In genomic region chr6:111573892-111574800, GRCh38 we compare ENCODE assay signal across 10 cellular contexts. TPM values are rescaled to one million over a fixed set of nuclear protein-coding genes. Genes with fewer than 3 reads are reported as not detected.
DNase-seq lines count a peak whose midpoint lies in the region; ATAC-seq, FAIRE-seq and TF ChIP-seq lines count a peak whose summit lies in the region.
"Had no signal": no experiment of that assay in that cellular context is flagged by ENCODE, and none has a peak within 500 bp of the region (broad histone marks: within the 10 kb centered on the region; RNA-seq: fewer than 3 reads in every experiment).

No MANE protein-coding gene starts in this region.

- peaks cover 33% of the 10 kb centered on the region for H3K4me1 ChIP-seq in GM23248 (ENCODE audit: insufficient read depth)
- H3K4me1 ChIP-seq in SK-N-SH (ENCODE audit: control insufficient read depth in 1 of 2, insufficient read depth in 2 of 2, low read depth in 1 of 2, low read length in 1 of 2) = peaks cover 29 to 44% of the 10 kb centered on the region in 2 experiments
- H3K4me1 ChIP-seq in smooth muscle cell (ENCODE audit: low read depth) = peaks cover 17% of the 10 kb centered on the region
- peaks cover 0 to 4% of the 10 kb centered on the region in 2 donors for H3K4me1 ChIP-seq in small intestine (ENCODE audit: control insufficient read depth in 2 of 2, insufficient read depth in 1 of 2, low read depth in 1 of 2, low read length in 1 of 2)

- TF ChIP-seq CTCF in SK-N-SH (IDR thresholded peaks at IDR 0.05) (no peak), fibroblast of pulmonary artery (IDR thresholded peaks at IDR 0.05; ENCODE audit: low read length, missing control alignments) (no peak), smooth muscle cell (IDR thresholded peaks at IDR 0.05; ENCODE audit: borderline replicate concordance, insufficient read depth, poor library complexity, severe bottlenecking) (no peak), GM10266 (IDR thresholded peaks at IDR 0.05; ENCODE audit: control insufficient read depth, insufficient read depth, low read depth, missing control alignments) (no peak)

- H3F3A ChIP-seq in GM23248 (ENCODE audit: insufficient read depth) (peaks cover 54% of the 10 kb centered on the region), SK-N-SH (replicated peaks; ENCODE audit: insufficient read depth) (peaks cover 27% of the 10 kb centered on the region), smooth muscle cell (ENCODE audit: low read depth) (peaks cover 17% of the 10 kb centered on the region)

- POLR2A ChIA-PET in SK-N-SH (lab: Yijun Ruan, JAX) = interaction anchor here (1.9 kb wide), 1 partner anchor 90 kb away, joined by 7 read pairs; no protein-coding TSS in a partner anchor

- CTCF ChIA-PET in SK-N-SH (lab: Yijun Ruan, JAX) = interaction anchor here (1.4 to 4.8 kb wide), 5 partner anchors 12 to 315 kb away, joined by 3 to 15 read pairs (median 3); a partner anchor contains a TSS

- FAIRE-seq in small intestine (lab: Jason Lieb, UNC) = no peak
- FAIRE-seq: H1 had no signal

- no peak for TF ChIP-seq RAD21 in SK-N-SH (IDR thresholded peaks at IDR 0.05; ENCODE audit: low read length)

- H3K36me3 ChIP-seq in GM23248 (ENCODE audit: low read depth) (peaks cover 39% of the 10 kb centered on the region), SK-N-SH (replicated peaks in 1 of 2; ENCODE audit: control insufficient read depth in 1 of 2, insufficient read depth in 2 of 2, low read length in 1 of 2) (peaks cover 0 to 8% of the 10 kb centered on the region in 2 experiments), smooth muscle cell (ENCODE audit: low read depth) (no peaks in the 10 kb centered on the region), small intestine (ENCODE audit: control insufficient read depth in 2 of 2, insufficient read depth in 2 of 2, low read length in 2 of 2) (peaks cover 4 to 23% of the 10 kb centered on the region in 2 donors)

- peak; percentile 38 to 80; a peak in 3 of 4 replicates for TF ChIP-seq EP300 in SK-N-SH (IDR thresholded peaks at IDR 0.05; ENCODE audit: borderline replicate concordance in 1 of 2, low read depth in 1 of 2, low read length in 1 of 2)

- H4K20me1 ChIP-seq in GM23248 (ENCODE audit: insufficient read depth) (no peaks in the 10 kb centered on the region), SK-N-SH (ENCODE audit: insufficient read depth) (no peaks in the 10 kb centered on the region), smooth muscle cell (ENCODE audit: low read depth) (no peaks in the 10 kb centered on the region)

- H3K9me2 ChIP-seq in GM23248 (ENCODE audit: insufficient read depth) (no peaks in the 10 kb centered on the region), SK-N-SH (no peaks in the 10 kb centered on the region)

- peak overlapping the region; percentile 87 for H3K27ac ChIP-seq in GM23248
- peak overlapping the region; percentile 78 to 94 for H3K27ac ChIP-seq in SK-N-SH (ENCODE audit: low read depth in 2 of 2, low read length in 1 of 2)
- H3K27ac ChIP-seq in smooth muscle cell (ENCODE audit: low read depth) = peak overlapping the region; percentile 82
- peak overlapping the region in 1 of 2 donors; percentile 47 for H3K27ac ChIP-seq in small intestine (ENCODE audit: low read depth in 1 of 2, low read length in 1 of 2)

- no peak overlapping the region for H2AFZ ChIP-seq in GM23248
- H2AFZ ChIP-seq in SK-N-SH (ENCODE audit: low read depth) = peak overlapping the region; percentile 29; the same call in 1 of the 2 replicates
- H2AFZ ChIP-seq in smooth muscle cell (ENCODE audit: low read depth) = no peak overlapping the region

- H3K4me3 ChIP-seq in GM23248 (0 out of 2 replicates have a peak overlapping the region, but pooled peaks have one; percentile 10), SK-N-SH (ENCODE audit: low read depth in 2 of 2, low read length in 1 of 2) (no peak overlapping the region), fibroblast of pulmonary artery (replicated peaks; ENCODE audit: low read depth, low read length) (no peak overlapping the region), smooth muscle cell (no peak overlapping the region), small intestine (ENCODE audit: low read depth in 1 of 2, low read length in 2 of 2) (no peak overlapping the region)

- peak overlapping the region; percentile 60 for H3K9ac ChIP-seq in GM23248
- peak overlapping the region; percentile 42; the same call in 1 of the 2 replicates for H3K9ac ChIP-seq in SK-N-SH
- H3K9ac ChIP-seq in smooth muscle cell (ENCODE audit: low read depth) = peak overlapping the region; percentile 52

- no peak for ATAC-seq in GM18907 (IDR thresholded peaks at IDR 0.05; ENCODE audit: unreplicated experiment)
- ATAC-seq: effector memory CD8-positive, alpha-beta T cell had no signal

- 34 to 36% methylated on average over 3 of the region's 3 CpGs for WGBS in GM23248 (ENCODE audit: low coverage in 1 of 2, low lambda C conversion rate in 2 of 2, missing lambda C conversion rate in 2 of 2), 2 experiments
- WGBS in SK-N-SH (ENCODE audit: low lambda C conversion rate) = 35% methylated on average over 3 of the region's 3 CpGs
- 48% methylated on average over 3 of the region's 3 CpGs for WGBS in smooth muscle cell (ENCODE audit: low lambda C conversion rate)
- 61 to 85% (median 82%) methylated on average over 3 of the region's 3 CpGs for WGBS in small intestine, 3 donors

- DNase-seq in GM23248 = peak; percentile 95
- DNase-seq in SK-N-SH = no peak
- DNase-seq in fibroblast of pulmonary artery (ENCODE audit: low read depth) = peak; percentile 93
- DNase-seq in smooth muscle cell (lab: John Stamatoyannopoulos, UW; ENCODE audit: unreplicated experiment) = no peak
- no peak for DNase-seq in small intestine
- no peak for DNase-seq in activated CD8-positive, alpha-beta memory T cell treated with anti-CD3 and anti-CD28 coated beads, Interleukin-2, amount 50 U/mL, for 4 hours
- DNase-seq in GM10266 (ENCODE audit: extremely low spot score) = no peak
- DNase-seq: effector memory CD8-positive, alpha-beta T cell had no signal

- no peaks in the 10 kb centered on the region for H3K27me3 ChIP-seq in GM23248 (replicated peaks; ENCODE audit: insufficient read depth)
- no peaks in the 10 kb centered on the region for H3K27me3 ChIP-seq in SK-N-SH (ENCODE audit: insufficient read depth)
- H3K27me3 ChIP-seq in smooth muscle cell (ENCODE audit: low read depth) = no peaks in the 10 kb centered on the region
- no peaks in the 10 kb centered on the region for H3K27me3 ChIP-seq in small intestine (ENCODE audit: control insufficient read depth in 2 of 2, insufficient read depth in 2 of 2, low read length in 2 of 2)

- H3K4me2 ChIP-seq in GM23248 (ENCODE audit: unreplicated experiment) (peak overlapping the region; percentile 72), SK-N-SH (peak overlapping the region; percentile 71), smooth muscle cell (peak overlapping the region; percentile 79)

- in situ Hi-C loops in GM23248 (cut with MboI) = no loop called here

- H3K9me3 ChIP-seq in GM23248 (ENCODE audit: low read depth) (no peaks in the 10 kb centered on the region), SK-N-SH (no peaks in the 10 kb centered on the region), smooth muscle cell (replicated peaks; ENCODE audit: low read depth) (no peaks in the 10 kb centered on the region), small intestine (ENCODE audit: control insufficient read depth, low read depth) (no peaks in the 10 kb centered on the region)

- H3K79me2 ChIP-seq in GM23248 (ENCODE audit: insufficient read depth) (peaks cover 55% of the 10 kb centered on the region), SK-N-SH (ENCODE audit: insufficient read depth) (no peaks in the 10 kb centered on the region), smooth muscle cell (ENCODE audit: low read depth) (no peaks in the 10 kb centered on the region)

TF ChIP-seq in SK-N-SH, 30 proteins besides CTCF, POLR2A, EP300 and RAD21 (continues in another document):
- 0 out of 2 replicates have a peak, but pooled peaks have one; percentile 24 for TF ChIP-seq TAF1 (IDR thresholded peaks at IDR 0.05; ENCODE audit: borderline replicate concordance, low read depth, low read length)
- no peak; the same call in 1 of the 2 replicates for TF ChIP-seq POLR2AphosphoS5 (IDR thresholded peaks at IDR 0.05; ENCODE audit: low read depth, low read length)
- TF ChIP-seq PBX3 (IDR thresholded peaks at IDR 0.05) = peak; percentile 77
- TF ChIP-seq GATA2 (CRISPR knock-in tag; IDR thresholded peaks at IDR 0.05) = peak; percentile 65

RNA-seq across cellular contexts. Expression of gene TRAF3IP2, which starts 31.5 kb away (rescaled TPM):
- total RNA-seq in GM23248 (2014; rRNA removed; shearing (Covaris generic)) = 28.7 and 40.2 TPM in 2 replicates
- polyA plus RNA-seq in GM23248 (2016; fragmentation: Nextera tagmentation; extraction: Ambion mirVana) = 38.7 and 40.7 TPM in 2 replicates
- polyA plus RNA-seq in SK-N-SH (2012; rRNA removed) = 5.5 and 5.6 TPM in 2 replicates
- polyA plus RNA-seq in SK-N-SH (2012; cell fraction: cytosol; rRNA removed) = 6.1 and 8.0 TPM in 2 replicates
- polyA plus RNA-seq in SK-N-SH (2012; cell fraction: nucleus; rRNA removed) = 4.3 and 6.7 TPM in 2 replicates
- total RNA-seq in smooth muscle cell = 13.1 and 21.2 TPM in 2 replicates
- polyA plus RNA-seq in smooth muscle cell = 10.2 and 17.1 TPM in 2 replicates
- polyA plus RNA-seq in small intestine = 10 to 100 TPM; 40.4 to 50.0 (median 40.9) TPM

Comparison
In these comparisons a context has a peak if more than half of its experiments do, and no peak if none do; other contexts are left out.
1. DNase-seq: peak in GM23248 (single experiment) and fibroblast of pulmonary artery (single experiment); none in SK-N-SH (single experiment), smooth muscle cell (single experiment), small intestine (single experiment), activated CD8-positive, alpha-beta memory T cell treated with anti-CD3 and anti-CD28 coated beads, Interleukin-2, amount 50 U/mL, for 4 hours (single experiment) and GM10266 (single experiment).
2. Peak in every context shown above with its lines, with median percentiles within 50 percentile points of each other: H3K4me2 ChIP-seq and H3K9ac ChIP-seq.